Comparison of ENCODE assay signal across 10 cellular contexts in the genomic region with DNA sequence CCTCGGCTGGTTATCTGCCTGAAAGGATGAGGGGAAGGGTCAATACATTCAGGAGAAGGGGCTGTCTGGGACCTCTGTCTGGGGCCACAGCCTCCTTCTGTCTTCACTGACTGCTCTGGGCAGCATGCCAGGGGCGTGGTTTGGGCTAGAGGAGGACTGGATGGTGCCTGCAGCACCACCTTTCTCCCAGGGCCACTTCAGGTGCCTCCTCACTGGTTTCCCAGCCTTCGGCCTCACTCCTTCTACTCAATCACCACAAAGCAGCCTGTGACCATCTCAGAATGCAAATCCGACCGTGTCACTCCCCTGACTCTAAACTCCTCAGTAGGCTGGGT. TPM values are rescaled to one million over a fixed set of nuclear protein-coding genes. Genes with fewer than 3 reads are reported as not detected.
A peak's percentile ranks its signal among the peaks of the same experiment; 100 is the strongest.
DNase-seq lines count a peak whose midpoint lies in the region; TF ChIP-seq lines count a peak whose summit lies in the region.
"Had no signal": no experiment of that assay in that cellular context is flagged by ENCODE, and none has a peak within 500 bp of the region (broad histone marks: within the 10 kb centered on the region; RNA-seq: fewer than 3 reads in every experiment).

No MANE protein-coding gene starts in this region.

- H3K27me3 ChIP-seq in colonic mucosa: no peaks in the 10 kb centered on the region

- H3K9me3 Mint-ChIP-seq in progenitor cell of endocrine pancreas (ENCODE audit: low read depth): no peaks in the 10 kb centered on the region
- H3K9me3 Mint-ChIP-seq: GM23338 had no signal

- peak overlapping the region; percentile 94 for H3K27ac Mint-ChIP-seq in progenitor cell of endocrine pancreas
- H3K27ac Mint-ChIP-seq: GM23338 had no signal

- no peak overlapping the region for H3K4me3 Mint-ChIP-seq in progenitor cell of endocrine pancreas (ENCODE audit: low read depth)
- H3K4me3 Mint-ChIP-seq: GM23338 had no signal

- H3K4me1 ChIP-seq in colonic mucosa: peaks cover 46% of the 10 kb centered on the region

- no peaks in the 10 kb centered on the region for H3K36me3 Mint-ChIP-seq in progenitor cell of endocrine pancreas (ENCODE audit: insufficient read depth)

- H3K9me3 ChIP-seq in colonic mucosa: no peaks in the 10 kb centered on the region

- H3K27ac ChIP-seq in colonic mucosa: peak overlapping the region; percentile 81

- H3K36me3 ChIP-seq in colonic mucosa: no peaks in the 10 kb centered on the region

- peak overlapping the region in 1 of 2 donors; percentile 4 for H3K9ac ChIP-seq in colonic mucosa (ENCODE audit: low read depth in 2 of 2, low read length in 2 of 2)

- TF ChIP-seq CTCF in colonic mucosa (IDR thresholded peaks at IDR 0.05) (no peak), progenitor cell of endocrine pancreas (IDR thresholded peaks at IDR 0.05; ENCODE audit: unreplicated experiment) (no peak)

- H3K4me3 ChIP-seq in colonic mucosa: no peak overlapping the region
- H3K4me3 ChIP-seq: GM23338 had no signal

- intact Hi-C loops in colonic mucosa (cut with DNase I): no loop called here

- peaks cover 74% of the 10 kb centered on the region for H3K4me1 Mint-ChIP-seq in progenitor cell of endocrine pancreas (ENCODE audit: low read depth)

- DNase-seq in COLO668 (lab: John Stamatoyannopoulos, UW; ENCODE audit: unreplicated experiment) (peak; percentile 82), LoVo (ENCODE audit: low spot score) (peak; percentile 14), colonic mucosa (peak; percentile 97), progenitor cell of endocrine pancreas (ENCODE audit: low spot score, unreplicated experiment) (no peak), NCI-H1930 (lab: John Stamatoyannopoulos, UW) (no peak), NAMALWA (ENCODE audit: low spot score) (no peak), putamen (ENCODE audit: low spot score) (no peak)
- DNase-seq in activated CD4-positive, CD25-positive, alpha-beta regulatory T cell (lab: John Stamatoyannopoulos, UW): no peak
- DNase-seq: activated CD8-positive, alpha-beta memory T cell treated with anti-CD3 and anti-CD28 coated beads for 24 hours had no signal

- H3K27me3 Mint-ChIP-seq in progenitor cell of endocrine pancreas: no peaks in the 10 kb centered on the region

RNA-seq across cellular contexts. Expression of a gene that starts 49.9 kb away (rescaled TPM):
- total RNA-seq in colonic mucosa (100 to 1,000 TPM in 1 of 2 donors, 10 to 100 TPM in 1; 99.0 to 149 TPM), progenitor cell of endocrine pancreas (200 and 217 TPM in 2 replicates)

Comparison
In these comparisons a context has a peak if more than half of its experiments do, and no peak if none do; other contexts are left out.
1. DNase-seq: peak in COLO668 (single experiment), LoVo (single experiment) and colonic mucosa (single experiment); none in progenitor cell of endocrine pancreas (single experiment), NCI-H1930 (0 of 2), NAMALWA (single experiment), activated CD4-positive, CD25-positive, alpha-beta regulatory T cell (0 of 4) and putamen (single experiment).